13 cellular contexts compared by ENCODE assay signal in genomic region chr2:120283649-120284048, GRCh38. TPM values are rescaled to one million over a fixed set of nuclear protein-coding genes. Genes with fewer than 3 reads are reported as not detected.
DNase-seq lines count a peak whose midpoint lies in the region; ATAC-seq lines count a peak whose summit lies in the region.
"Had no signal": no experiment of that assay in that cellular context is flagged by ENCODE, and none has a peak within 500 bp of the region (broad histone marks: within the 10 kb centered on the region; RNA-seq: fewer than 3 reads in every experiment).

No MANE protein-coding gene starts in this region.

- H3K4me3 Mint-ChIP-seq in T-helper 2 cell treated with Interferon-gamma antibody and Interleukin-4, amounts not matched to agents 5 μg/mL and 100 μg/mL, for 36 hours: no peak overlapping the region

- no peak for ATAC-seq in sciatic nerve

- H3K4me1 Mint-ChIP-seq in T-helper 2 cell treated with Interferon-gamma antibody and Interleukin-4, amounts not matched to agents 5 μg/mL and 100 μg/mL, for 36 hours (ENCODE audit: low read depth): peaks cover 40% of the 10 kb centered on the region

- H3K36me3 ChIP-seq in adipocyte (ENCODE audit: control insufficient read depth, insufficient read depth, low read length, severe bottlenecking): peaks cover 8% of the 10 kb centered on the region

- H3K27ac Mint-ChIP-seq in T-helper 2 cell treated with Interferon-gamma antibody and Interleukin-4, amounts not matched to agents 5 μg/mL and 100 μg/mL, for 36 hours: peak overlapping the region; percentile 49

- H3K27me3 ChIP-seq in adipocyte (replicated peaks; ENCODE audit: control insufficient read depth, insufficient read depth, low read length): no peaks in the 10 kb centered on the region
- H3K27me3 ChIP-seq: tibial nerve had no signal

- H3K9me3 Mint-ChIP-seq in T-helper 2 cell treated with Interferon-gamma antibody and Interleukin-4, amounts not matched to agents 5 μg/mL and 100 μg/mL, for 36 hours: no peaks in the 10 kb centered on the region

- H3K4me3 ChIP-seq in adipocyte (ENCODE audit: low read length): no peak overlapping the region
- H3K4me3 ChIP-seq: tibial nerve had no signal

- DNase-seq in T-helper 2 cell treated with Interferon-gamma antibody and Interleukin-4, amounts not matched to agents 5 μg/mL and 100 μg/mL, for 36 hours (ENCODE audit: low spot score): no peak
- DNase-seq in T-helper 2 cell: no peak
- peak; percentile 6 for DNase-seq in adipocyte (ENCODE audit: low read depth)
- peak; percentile 56 for DNase-seq in iPS DF 4.7 (ENCODE audit: extremely low read depth, low spot score)
- DNase-seq in smooth muscle cell of the brain vasculature (ENCODE audit: low read depth, low spot score): peak; percentile 28
- DNase-seq in germinal center (ENCODE audit: low spot score): no peak
- DNase-seq in sciatic nerve (ENCODE audit: low spot score): no peak
- DNase-seq in Kasumi-1 (lab: John Stamatoyannopoulos, UW): no peak
- DNase-seq: aorta, DMS53, NCI-H187, small intestine had no signal

- no peak overlapping the region for H3K9ac ChIP-seq in adipocyte (ENCODE audit: low read length)

- no peaks in the 10 kb centered on the region for H3K27me3 Mint-ChIP-seq in T-helper 2 cell treated with Interferon-gamma antibody and Interleukin-4, amounts not matched to agents 5 μg/mL and 100 μg/mL, for 36 hours (ENCODE audit: low read depth)

- peaks cover 12% of the 10 kb centered on the region for H3K4me1 ChIP-seq in adipocyte (ENCODE audit: control insufficient read depth, insufficient read depth, low read length)
- H3K4me1 ChIP-seq: tibial nerve had no signal

- H3K9me3 ChIP-seq in adipocyte (ENCODE audit: control insufficient read depth, low read length): no peaks in the 10 kb centered on the region
- H3K9me3 ChIP-seq: tibial nerve had no signal

- intact Hi-C loops in sciatic nerve (cut with DNase I): no loop called here

- peaks cover 58% of the 10 kb centered on the region for H3K36me3 Mint-ChIP-seq in T-helper 2 cell treated with Interferon-gamma antibody and Interleukin-4, amounts not matched to agents 5 μg/mL and 100 μg/mL, for 36 hours (ENCODE audit: low read depth)

RNA-seq across cellular contexts. Expression of gene RALB, which starts 31.0 kb away (rescaled TPM):
- total RNA-seq in sciatic nerve: 52.8 TPM

Comparison
In these comparisons a context has a peak if more than half of its experiments do, and no peak if none do; other contexts are left out.
1. DNase-seq: peak in adipocyte (single experiment), iPS DF 4.7 (single experiment) and smooth muscle cell of the brain vasculature (single experiment); none in T-helper 2 cell treated with Interferon-gamma antibody and Interleukin-4, amounts not matched to agents 5 μg/mL and 100 μg/mL, for 36 hours (single experiment), T-helper 2 cell (0 of 5), germinal center (single experiment), sciatic nerve (single experiment) and Kasumi-1 (0 of 2).